29 cellular contexts compared by ENCODE assay signal in the genomic region with DNA sequence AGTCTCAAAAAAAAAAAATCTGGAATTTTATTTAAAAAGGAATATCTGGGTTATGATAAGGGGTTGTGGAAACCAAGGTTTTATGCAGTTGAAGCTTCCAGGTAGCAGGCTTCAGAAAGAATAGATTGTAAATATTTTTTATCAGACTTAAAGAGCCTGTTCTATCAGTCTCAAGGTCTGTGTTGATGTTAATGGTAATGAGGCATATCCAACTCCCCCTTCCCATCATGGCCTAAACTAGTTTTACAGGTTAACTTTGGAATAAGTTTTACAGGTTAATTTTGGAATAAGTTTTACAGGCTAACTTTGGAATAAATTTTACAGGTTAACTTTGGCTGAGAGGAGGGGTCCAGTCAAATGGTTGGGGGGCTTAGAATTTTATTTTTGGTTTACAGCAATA.
"Had no signal": no experiment of that assay in that cellular context is flagged by ENCODE, and none has a peak within 500 bp of the region (broad histone marks: within the 10 kb centered on the region; RNA-seq: fewer than 3 reads in every experiment).

No MANE protein-coding gene starts in this region.

- H3K36me3 Mint-ChIP-seq: activated CD4-positive, alpha-beta memory T cell treated with anti-CD3 and anti-CD28 coated beads for 36 hours; activated naive CD4-positive, alpha-beta T cell treated with anti-CD3 and anti-CD28 coated beads, Interleukin-2, amount 10 ng/mL, durations not matched to agents 7 days and 5 days; activated naive CD8-positive, alpha-beta T cell treated with anti-CD3 and anti-CD28 coated beads, Interleukin-2, amount 10 ng/mL, durations not matched to agents 7 days and 5 days had no signal

- H3K9me3 ChIP-seq: ascending aorta, heart right ventricle, left ventricle myocardium inferior, mucosa of descending colon, ovary, psoas muscle, testis, uterus had no signal

- H3K27me3 Mint-ChIP-seq: activated naive CD4-positive, alpha-beta T cell treated with anti-CD3 and anti-CD28 coated beads, Interleukin-2, amount 10 ng/mL, durations not matched to agents 7 days and 5 days had no signal

- H3K4me3 Mint-ChIP-seq: activated CD4-positive, alpha-beta memory T cell treated with anti-CD3 and anti-CD28 coated beads for 36 hours; activated CD4-positive, alpha-beta T cell treated with anti-CD3 and anti-CD28 coated beads, Interleukin-2, amount 10 ng/mL, durations not matched to agents 24 days and 14 days; activated naive CD4-positive, alpha-beta T cell treated with anti-CD3 and anti-CD28 coated beads, Interleukin-2, amount 10 ng/mL, durations not matched to agents 7 days and 5 days; activated naive CD8-positive, alpha-beta T cell treated with anti-CD3 and anti-CD28 coated beads, Interleukin-2, amount 10 ng/mL, durations not matched to agents 7 days and 5 days; nephron progenitor cell had no signal

- H3K27ac ChIP-seq: ascending aorta, brain microvascular endothelial cell, coronary artery, dorsolateral prefrontal cortex, heart right ventricle, left ventricle myocardium inferior, ovary, psoas muscle, testis, uterus had no signal

- ATAC-seq: heart right ventricle, psoas muscle, T-helper 17 cell had no signal

- H3K9me3 Mint-ChIP-seq: activated CD4-positive, alpha-beta memory T cell treated with anti-CD3 and anti-CD28 coated beads for 36 hours; activated CD4-positive, alpha-beta T cell treated with anti-CD3 and anti-CD28 coated beads, Interleukin-2, amount 10 ng/mL, durations not matched to agents 24 days and 14 days; activated naive CD4-positive, alpha-beta T cell treated with anti-CD3 and anti-CD28 coated beads, Interleukin-2, amount 10 ng/mL, durations not matched to agents 7 days and 5 days; activated naive CD8-positive, alpha-beta T cell treated with anti-CD3 and anti-CD28 coated beads, Interleukin-2, amount 10 ng/mL, durations not matched to agents 7 days and 5 days had no signal

- H3K4me1 Mint-ChIP-seq: activated CD4-positive, alpha-beta T cell treated with anti-CD3 and anti-CD28 coated beads, Interleukin-2, amount 10 ng/mL, durations not matched to agents 24 days and 14 days; activated naive CD4-positive, alpha-beta T cell treated with anti-CD3 and anti-CD28 coated beads, Interleukin-2, amount 10 ng/mL, durations not matched to agents 7 days and 5 days; activated naive CD8-positive, alpha-beta T cell treated with anti-CD3 and anti-CD28 coated beads, Interleukin-2, amount 10 ng/mL, durations not matched to agents 7 days and 5 days; T-helper 17 cell had no signal

- H3K27ac Mint-ChIP-seq: activated CD4-positive, alpha-beta memory T cell treated with anti-CD3 and anti-CD28 coated beads for 36 hours; activated CD4-positive, alpha-beta T cell treated with anti-CD3 and anti-CD28 coated beads, Interleukin-2, amount 10 ng/mL, durations not matched to agents 24 days and 14 days; activated naive CD4-positive, alpha-beta T cell treated with anti-CD3 and anti-CD28 coated beads, Interleukin-2, amount 10 ng/mL, durations not matched to agents 7 days and 5 days; activated naive CD8-positive, alpha-beta T cell treated with anti-CD3 and anti-CD28 coated beads, Interleukin-2, amount 10 ng/mL, durations not matched to agents 7 days and 5 days; nephron progenitor cell; T-helper 17 cell had no signal

- H3K4me1 ChIP-seq: ascending aorta, heart right ventricle, left ventricle myocardium inferior, psoas muscle, testis, uterus had no signal

- H3K4me3 ChIP-seq: ascending aorta, coronary artery, dorsolateral prefrontal cortex, heart right ventricle, left ventricle myocardium inferior, lung, mucosa of descending colon, ovary, psoas muscle, smooth muscle cell, testis, uterus had no signal

- H3K27me3 ChIP-seq: ascending aorta, brain microvascular endothelial cell, dorsolateral prefrontal cortex, ovary, testis, uterus had no signal

- H3K36me3 ChIP-seq: ascending aorta, brain microvascular endothelial cell, heart right ventricle, left ventricle myocardium inferior, ovary, uterus had no signal

- DNase-seq: activated CD4-positive, alpha-beta memory T cell treated with anti-CD3 and anti-CD28 coated beads for 36 hours; activated CD4-positive, alpha-beta T cell treated with anti-CD3 and anti-CD28 coated beads, Interleukin-2, amount 10 ng/mL, durations not matched to agents 24 days and 14 days; activated CD4-positive, CD25-positive, alpha-beta regulatory T cell treated with anti-CD3 and anti-CD28 coated beads, Interleukin-2, amount 50 U/mL, for 72 hours; activated CD8-positive, alpha-beta memory T cell treated with anti-CD3 and anti-CD28 coated beads, Interleukin-2, amount 50 U/mL, for 4 hours; activated gamma-delta T cell; activated naive CD4-positive, alpha-beta T cell treated with anti-CD3 and anti-CD28 coated beads, Interleukin-2, amount 10 ng/mL, durations not matched to agents 7 days and 5 days; activated naive CD8-positive, alpha-beta T cell treated with anti-CD3 and anti-CD28 coated beads, Interleukin-2, amount 10 ng/mL, durations not matched to agents 7 days and 5 days; activated T-cell treated with anti-CD3 and anti-CD28 coated beads, Interleukin-2, amount 50 U/mL, for 1 hour; brain microvascular endothelial cell; dorsolateral prefrontal cortex; effector memory CD4-positive, alpha-beta T cell; foreskin melanocyte; heart right ventricle; left ventricle myocardium inferior; mesendoderm; nephron progenitor cell; ovary; psoas muscle; stimulated activated naive CD4-positive, alpha-beta T cell treated with Interleukin-2 at 50 U/mL for 16 hours; T-helper 17 cell; T1000; testis; trophoblast cell; uterus had no signal
